ENCODE assay signal across 9 cellular contexts in genomic region chr6:151482290-151482689, GRCh38. TPM values are rescaled to one million over a fixed set of nuclear protein-coding genes. Genes with fewer than 3 reads are reported as not detected.
DNase-seq lines count a peak whose midpoint lies in the region; ATAC-seq, FAIRE-seq and TF ChIP-seq lines count a peak whose summit lies in the region.
"Had no signal": no experiment of that assay in that cellular context is flagged by ENCODE, and none has a peak within 500 bp of the region (broad histone marks: within the 10 kb centered on the region; RNA-seq: fewer than 3 reads in every experiment).

No MANE protein-coding gene starts in this region.

- H3K4me1 Mint-ChIP-seq in osteocyte (ENCODE audit: unreplicated experiment), result peaks cover 15% of the 10 kb centered on the region

- H3K27me3 ChIP-seq in small intestine (ENCODE audit: control insufficient read depth in 2 of 2, insufficient read depth in 2 of 2, low read length in 2 of 2), result no peaks in the 10 kb centered on the region

- WGBS in small intestine, 3 donors, result 46 to 70% (median 64%) methylated on average over 5 of the region's 5 CpGs

- H3K9me3 ChIP-seq in small intestine (ENCODE audit: control insufficient read depth, low read depth), result no peaks in the 10 kb centered on the region

- H3K4me3 ChIP-seq in small intestine (ENCODE audit: low read depth in 1 of 2, low read length in 2 of 2), result no peak overlapping the region

- peak; percentile 55 for ATAC-seq in HG03108 (IDR thresholded peaks at IDR 0.05; ENCODE audit: unreplicated experiment)
- no peak for ATAC-seq in HG03280 (IDR thresholded peaks at IDR 0.05; ENCODE audit: unreplicated experiment)

- H3K27ac Mint-ChIP-seq in osteocyte (ENCODE audit: unreplicated experiment), result peak overlapping the region; percentile 88

- H3K36me3 ChIP-seq in small intestine (ENCODE audit: control insufficient read depth in 2 of 2, insufficient read depth in 2 of 2, low read length in 2 of 2), result no peaks in the 10 kb centered on the region

- DNase-seq in GF-D8 (lab: John Stamatoyannopoulos, UW) (peak; percentile 22), brain pericyte (ENCODE audit: low read depth, low spot score) (peak; percentile 38), osteocyte (ENCODE audit: extremely low spot score, unreplicated experiment) (no peak), NCI-H345 (lab: John Stamatoyannopoulos, UW) (no peak), OCI-M2 (lab: John Stamatoyannopoulos, UW; ENCODE audit: unreplicated experiment) (no peak), small intestine (no peak)
- DNase-seq: NCI-H2171 treated with DMSO at 0.1 percent for 48 hours had no signal

- no peaks in the 10 kb centered on the region for H3K4me1 ChIP-seq in small intestine (ENCODE audit: control insufficient read depth in 2 of 2, insufficient read depth in 1 of 2, low read depth in 1 of 2, low read length in 1 of 2)

- no peaks in the 10 kb centered on the region for H3K36me3 Mint-ChIP-seq in osteocyte (ENCODE audit: unreplicated experiment)

- no peaks in the 10 kb centered on the region for H3K9me3 Mint-ChIP-seq in osteocyte (ENCODE audit: unreplicated experiment)

- no peak for FAIRE-seq in small intestine (lab: Jason Lieb, UNC)

- no peaks in the 10 kb centered on the region for H3K27me3 Mint-ChIP-seq in osteocyte (ENCODE audit: unreplicated experiment)

- peak overlapping the region; percentile 63 for H3K4me3 Mint-ChIP-seq in osteocyte (ENCODE audit: unreplicated experiment)

- H3K27ac ChIP-seq in small intestine (ENCODE audit: low read depth in 1 of 2, low read length in 1 of 2), result no peak overlapping the region

- no peak for TF ChIP-seq CTCF in osteocyte (IDR thresholded peaks at IDR 0.05)

RNA-seq across cellular contexts. Expression of gene CCDC170, which starts 11.5 kb away (rescaled TPM):
- total RNA-seq in osteocyte, result 0.78 and 0.84 TPM in 2 replicates
- polyA plus RNA-seq in small intestine, result 1 to 10 TPM in 2 of 3 donors, under 1 TPM in 1; 0.21 to 3.1 (median 2.7) TPM

RNA-seq across cellular contexts. Expression of gene RMND1, which starts 30.4 kb away (rescaled TPM):
- total RNA-seq in osteocyte, result 35.6 and 37.3 TPM in 2 replicates
- 10 to 100 TPM; 17.5 to 40.5 (median 24.0) TPM for polyA plus RNA-seq in small intestine

Comparison
In these comparisons a context has a peak if more than half of its experiments do, and no peak if none do; other contexts are left out.
1. DNase-seq: peak in GF-D8 (single experiment) and brain pericyte (single experiment); none in osteocyte (single experiment), NCI-H345 (single experiment), OCI-M2 (single experiment) and small intestine (single experiment).